In genomic region chr17:78759203-78759968, GRCh38 we compare ENCODE assay signal across 8 cellular contexts. TPM values are rescaled to one million over a fixed set of nuclear protein-coding genes. Genes with fewer than 3 reads are reported as not detected.
A peak's percentile ranks its signal among the peaks of the same experiment; 100 is the strongest.
DNase-seq lines count a peak whose midpoint lies in the region; ATAC-seq and TF ChIP-seq lines count a peak whose summit lies in the region.

No MANE protein-coding gene starts in this region.

- peaks cover 0 to 4% (median 2%) of the 10 kb centered on the region in 5 experiments for H3K9me3 Mint-ChIP-seq in brain

- DNase-seq in mucosa of descending colon (peak; percentile 63 to 86 (median 74)), GM19240 (ENCODE audit: insufficient read length, low spot score) (no peak), T1000 (lab: John Stamatoyannopoulos, UW) (no peak)

- H3K9me2 ChIP-seq in Loucy (replicated peaks; ENCODE audit: low read depth, low read length) = no peaks in the 10 kb centered on the region
- H3K9me2 ChIP-seq in SU-DHL-6 (replicated peaks; ENCODE audit: insufficient read depth, low read length) = no peaks in the 10 kb centered on the region

- peaks cover 43% of the 10 kb centered on the region for H3K4me1 Mint-ChIP-seq in brain

- H3K4me3 ChIP-seq in Loucy (ENCODE audit: low read length, poor library complexity, severe bottlenecking) = peak overlapping the region; percentile 66
- H3K4me3 ChIP-seq in SU-DHL-6 (ENCODE audit: insufficient read depth, low read length, poor library complexity, severe bottlenecking) = no peak overlapping the region
- no peak overlapping the region for H3K4me3 ChIP-seq in mucosa of descending colon

- H3K27ac ChIP-seq in SU-DHL-6 (ENCODE audit: low read depth, low read length) = peak overlapping the region; percentile 55

- no peaks in the 10 kb centered on the region for H3K27me3 ChIP-seq in Loucy (ENCODE audit: insufficient read depth, low read length, poor library complexity, severe bottlenecking)
- H3K27me3 ChIP-seq in SU-DHL-6 (ENCODE audit: low read length) = no peaks in the 10 kb centered on the region

- H3F3A ChIP-seq in Loucy (ENCODE audit: low read depth) = peaks cover 5% of the 10 kb centered on the region; the same call in 1 of the 2 replicates
- peaks cover 11% of the 10 kb centered on the region for H3F3A ChIP-seq in SU-DHL-6 (ENCODE audit: insufficient read depth)

- peaks cover 10% of the 10 kb centered on the region for H3K36me3 Mint-ChIP-seq in brain

- peak overlapping the region in 3 of 5 experiments; percentile 47 to 65 (median 52) for H3K4me3 Mint-ChIP-seq in brain

- H2AFZ ChIP-seq in Loucy (ENCODE audit: low read length) = no peak overlapping the region
- no peak overlapping the region for H2AFZ ChIP-seq in SU-DHL-6 (ENCODE audit: low read depth, low read length, severe bottlenecking)

- peaks cover 12% of the 10 kb centered on the region for H4K20me1 ChIP-seq in Loucy (ENCODE audit: insufficient read depth, low read length, poor library complexity, severe bottlenecking)
- H4K20me1 ChIP-seq in SU-DHL-6 (ENCODE audit: low read depth, low read length) = peaks cover 21% of the 10 kb centered on the region

- intact Hi-C loops in mucosa of descending colon (cut with DNase I, micrococcal nuclease) = no loop called here

- H3K9ac ChIP-seq in Loucy (ENCODE audit: low read depth, low read length, poor library complexity, severe bottlenecking) (peak overlapping the region; percentile 25), SU-DHL-6 (ENCODE audit: low read length) (no peak overlapping the region)

- H3K79me2 ChIP-seq in Loucy (ENCODE audit: insufficient read depth, low read length) (peaks cover 91% of the 10 kb centered on the region), SU-DHL-6 (ENCODE audit: insufficient read depth, low read length) (peaks cover 40% of the 10 kb centered on the region)

- no peaks in the 10 kb centered on the region for H3K27me3 Mint-ChIP-seq in brain

- ATAC-seq in GM19324 (IDR thresholded peaks at IDR 0.05; ENCODE audit: low FRiP score, unreplicated experiment) (peak; percentile 66), mucosa of descending colon (peak; percentile 90), GM21515 (IDR thresholded peaks at IDR 0.05; ENCODE audit: unreplicated experiment) (no peak)

- peak overlapping the region; percentile 35 to 92 (median 79) for H3K27ac Mint-ChIP-seq in brain

- H3K4me2 ChIP-seq in Loucy (ENCODE audit: low read depth, low read length, poor library complexity, severe bottlenecking) = peak overlapping the region; percentile 85
- H3K4me2 ChIP-seq in SU-DHL-6 (ENCODE audit: low read depth, low read length, poor library complexity, severe bottlenecking) = peak overlapping the region; percentile 43

- H3K4me1 ChIP-seq in Loucy (ENCODE audit: insufficient read depth, low read length, poor library complexity, severe bottlenecking) (peaks cover 37% of the 10 kb centered on the region), mucosa of descending colon (ENCODE audit: low read depth) (peaks cover 5% of the 10 kb centered on the region)

- no peaks in the 10 kb centered on the region for H3K36me3 ChIP-seq in Loucy (ENCODE audit: insufficient read depth, low read length)
- no peaks in the 10 kb centered on the region for H3K36me3 ChIP-seq in SU-DHL-6 (ENCODE audit: low read length)
- no peaks in the 10 kb centered on the region for H3K36me3 ChIP-seq in mucosa of descending colon (ENCODE audit: low read depth)

- H3K9me3 ChIP-seq in Loucy (ENCODE audit: insufficient read depth, low read depth, low read length) (no peaks in the 10 kb centered on the region), SU-DHL-6 (ENCODE audit: insufficient read depth, low read length) (no peaks in the 10 kb centered on the region), mucosa of descending colon (no peaks in the 10 kb centered on the region)

- no peak for TF ChIP-seq CTCF in Loucy (conservative IDR thresholded peaks at IDR 0.05; ENCODE audit: low read length)
- no peak for TF ChIP-seq CTCF in SU-DHL-6 (IDR thresholded peaks at IDR 0.05; ENCODE audit: insufficient read depth, low read length, poor library complexity, severe bottlenecking)
- TF ChIP-seq CTCF in brain (conservative IDR thresholded peaks at IDR 0.05) = no peak
- TF ChIP-seq CTCF in mucosa of descending colon (IDR thresholded peaks at IDR 0.05) = no peak

RNA-seq across cellular contexts. Expression of gene CYTH1, which starts 22.7 kb away (rescaled TPM):
- polyA plus RNA-seq in brain (ENCODE audit: insufficient read depth, low read depth, low replicate concordance) = 33.6 TPM
- total RNA-seq in mucosa of descending colon = 10 to 100 TPM; 60.3 to 99.4 (median 91.6) TPM

Comparison
In these comparisons a context has a peak if more than half of its experiments do, and no peak if none do; other contexts are left out.
1. DNase-seq: peak in mucosa of descending colon (3 of 3); none in GM19240 (single experiment) and T1000 (single experiment).